Comparison of ENCODE assay signal across 1 cellular context in the genomic region with DNA sequence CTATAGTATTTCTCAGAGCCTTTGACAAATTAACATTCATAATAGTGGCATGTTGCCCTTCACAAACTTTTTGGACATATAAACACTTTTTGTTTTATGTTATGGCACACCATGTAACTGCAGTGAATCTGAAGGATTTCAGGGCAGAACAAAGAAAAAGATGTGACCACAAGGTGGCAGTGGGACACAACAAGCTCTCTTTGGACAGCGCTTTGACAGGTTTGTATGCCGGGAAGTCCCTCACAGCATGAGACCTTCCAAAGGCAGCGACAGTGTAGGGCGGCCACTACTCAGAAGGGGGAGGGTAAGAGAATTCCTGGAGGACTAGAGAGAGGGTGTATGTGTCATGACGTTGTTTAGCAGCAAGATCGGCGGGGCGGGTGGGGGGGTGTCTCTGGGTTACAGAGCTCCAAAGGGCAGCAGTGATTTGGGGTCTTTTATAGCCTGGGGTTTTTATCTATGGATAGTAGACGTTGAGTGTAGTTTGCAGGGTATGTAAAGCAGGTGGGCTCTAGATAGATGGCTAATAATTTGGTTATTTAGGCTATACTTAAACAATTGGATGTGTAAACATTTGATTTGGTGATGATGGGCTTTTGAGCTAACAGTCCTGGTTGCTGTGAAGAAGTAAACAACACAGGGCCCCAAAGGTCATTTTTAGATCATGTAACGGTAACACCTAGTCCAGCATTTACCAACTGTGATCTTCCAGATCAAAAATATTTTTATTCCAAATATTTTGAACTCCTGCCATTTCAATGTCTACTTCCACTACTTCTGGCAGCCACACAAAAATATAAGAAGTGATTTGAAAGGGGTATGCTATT.
TF ChIP-seq lines count a peak whose summit lies in the region.

No MANE protein-coding gene starts in this region.

TF ChIP-seq in GM23338, 12 proteins besides CTCF, POLR2A, EP300 and RAD21 (continued from another document):
- TF ChIP-seq, protein P1, sequence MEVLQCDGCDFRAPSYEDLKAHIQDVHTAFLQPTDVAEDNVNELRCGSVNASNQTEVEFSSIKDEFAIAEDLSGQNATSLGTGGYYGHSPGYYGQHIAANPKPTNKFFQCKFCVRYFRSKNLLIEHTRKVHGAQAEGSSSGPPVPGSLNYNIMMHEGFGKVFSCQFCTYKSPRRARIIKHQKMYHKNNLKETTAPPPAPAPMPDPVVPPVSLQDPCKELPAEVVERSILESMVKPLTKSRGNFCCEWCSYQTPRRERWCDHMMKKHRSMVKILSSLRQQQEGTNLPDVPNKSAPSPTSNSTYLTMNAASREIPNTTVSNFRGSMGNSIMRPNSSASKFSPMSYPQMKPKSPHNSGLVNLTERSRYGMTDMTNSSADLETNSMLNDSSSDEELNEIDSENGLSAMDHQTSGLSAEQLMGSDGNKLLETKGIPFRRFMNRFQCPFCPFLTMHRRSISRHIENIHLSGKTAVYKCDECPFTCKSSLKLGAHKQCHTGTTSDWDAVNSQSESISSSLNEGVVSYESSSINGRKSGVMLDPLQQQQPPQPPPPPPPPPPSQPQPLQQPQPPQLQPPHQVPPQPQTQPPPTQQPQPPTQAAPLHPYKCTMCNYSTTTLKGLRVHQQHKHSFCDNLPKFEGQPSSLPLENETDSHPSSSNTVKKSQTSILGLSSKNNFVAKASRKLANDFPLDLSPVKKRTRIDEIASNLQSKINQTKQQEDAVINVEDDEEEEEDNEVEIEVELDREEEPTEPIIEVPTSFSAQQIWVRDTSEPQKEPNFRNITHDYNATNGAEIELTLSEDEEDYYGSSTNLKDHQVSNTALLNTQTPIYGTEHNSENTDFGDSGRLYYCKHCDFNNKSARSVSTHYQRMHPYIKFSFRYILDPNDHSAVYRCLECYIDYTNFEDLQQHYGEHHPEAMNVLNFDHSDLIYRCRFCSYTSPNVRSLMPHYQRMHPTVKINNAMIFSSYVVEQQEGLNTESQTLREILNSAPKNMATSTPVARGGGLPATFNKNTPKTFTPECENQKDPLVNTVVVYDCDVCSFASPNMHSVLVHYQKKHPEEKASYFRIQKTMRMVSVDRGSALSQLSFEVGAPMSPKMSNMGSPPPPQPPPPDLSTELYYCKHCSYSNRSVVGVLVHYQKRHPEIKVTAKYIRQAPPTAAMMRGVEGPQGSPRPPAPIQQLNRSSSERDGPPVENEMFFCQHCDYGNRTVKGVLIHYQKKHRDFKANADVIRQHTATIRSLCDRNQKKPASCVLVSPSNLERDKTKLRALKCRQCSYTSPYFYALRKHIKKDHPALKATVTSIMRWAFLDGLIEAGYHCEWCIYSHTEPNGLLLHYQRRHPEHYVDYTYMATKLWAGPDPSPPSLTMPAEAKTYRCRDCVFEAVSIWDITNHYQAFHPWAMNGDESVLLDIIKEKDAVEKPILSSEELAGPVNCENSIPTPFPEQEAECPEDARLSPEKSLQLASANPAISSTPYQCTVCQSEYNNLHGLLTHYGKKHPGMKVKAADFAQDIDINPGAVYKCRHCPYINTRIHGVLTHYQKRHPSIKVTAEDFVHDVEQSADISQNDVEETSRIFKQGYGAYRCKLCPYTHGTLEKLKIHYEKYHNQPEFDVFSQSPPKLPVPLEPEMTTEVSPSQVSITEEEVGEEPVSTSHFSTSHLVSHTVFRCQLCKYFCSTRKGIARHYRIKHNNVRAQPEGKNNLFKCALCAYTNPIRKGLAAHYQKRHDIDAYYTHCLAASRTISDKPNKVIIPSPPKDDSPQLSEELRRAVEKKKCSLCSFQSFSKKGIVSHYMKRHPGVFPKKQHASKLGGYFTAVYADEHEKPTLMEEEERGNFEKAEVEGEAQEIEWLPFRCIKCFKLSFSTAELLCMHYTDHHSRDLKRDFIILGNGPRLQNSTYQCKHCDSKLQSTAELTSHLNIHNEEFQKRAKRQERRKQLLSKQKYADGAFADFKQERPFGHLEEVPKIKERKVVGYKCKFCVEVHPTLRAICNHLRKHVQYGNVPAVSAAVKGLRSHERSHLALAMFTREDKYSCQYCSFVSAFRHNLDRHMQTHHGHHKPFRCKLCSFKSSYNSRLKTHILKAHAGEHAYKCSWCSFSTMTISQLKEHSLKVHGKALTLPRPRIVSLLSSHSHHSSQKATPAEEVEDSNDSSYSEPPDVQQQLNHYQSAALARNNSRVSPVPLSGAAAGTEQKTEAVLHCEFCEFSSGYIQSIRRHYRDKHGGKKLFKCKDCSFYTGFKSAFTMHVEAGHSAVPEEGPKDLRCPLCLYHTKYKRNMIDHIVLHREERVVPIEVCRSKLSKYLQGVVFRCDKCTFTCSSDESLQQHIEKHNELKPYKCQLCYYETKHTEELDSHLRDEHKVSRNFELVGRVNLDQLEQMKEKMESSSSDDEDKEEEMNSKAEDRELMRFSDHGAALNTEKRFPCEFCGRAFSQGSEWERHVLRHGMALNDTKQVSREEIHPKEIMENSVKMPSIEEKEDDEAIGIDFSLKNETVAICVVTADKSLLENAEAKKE (CRISPR knock-in tag; IDR thresholded peaks at IDR 0.05): no peak
